ENCODE assay signal across 8 cellular contexts in the genomic region with DNA sequence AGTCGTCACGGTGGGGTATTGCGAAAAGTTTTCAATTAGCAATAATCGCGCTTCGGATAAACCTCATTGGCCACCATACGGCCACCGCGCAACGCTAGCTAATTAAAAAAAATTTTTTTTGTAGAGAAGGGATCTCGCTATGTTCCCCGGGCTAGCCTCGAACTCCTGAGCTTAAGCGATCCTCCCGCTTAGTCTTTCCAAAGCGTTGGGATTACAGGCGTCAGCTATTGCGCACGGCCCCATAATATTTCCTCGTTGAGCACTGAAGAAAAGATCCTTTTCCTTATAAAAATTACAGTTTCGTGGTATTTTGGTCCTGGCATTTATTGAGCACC. TPM values are rescaled to one million over a fixed set of nuclear protein-coding genes. Genes with fewer than 3 reads are reported as not detected.
DNase-seq lines count a peak whose midpoint lies in the region; ATAC-seq and TF ChIP-seq lines count a peak whose summit lies in the region.

No MANE protein-coding gene starts in this region.

- in situ Hi-C loops in brain microvascular endothelial cell (cut with HindIII; ENCODE audit: low pct_ligation_motif_present, low sequenced_read_pairs): no loop called here
- in situ Hi-C loops in KBM-7 (cut with MboI; ENCODE audit: low pct_unique_long_range_greater_than_20kb, low sequenced_read_pairs): no loop called here

- no peaks in the 10 kb centered on the region for H3K9me3 ChIP-seq in Loucy (ENCODE audit: insufficient read depth, low read depth, low read length)
- no peaks in the 10 kb centered on the region for H3K9me3 ChIP-seq in mononuclear cell (ENCODE audit: low read depth, low read length)

- peak overlapping the region; percentile 94 for H2AFZ ChIP-seq in Loucy (ENCODE audit: low read length)

- no peaks in the 10 kb centered on the region for H3F3A ChIP-seq in Loucy (ENCODE audit: low read depth)

- peak overlapping the region; percentile 75 for H3K9ac ChIP-seq in Loucy (ENCODE audit: low read depth, low read length, poor library complexity, severe bottlenecking)

- peak overlapping the region; percentile 71 for H3K4me2 ChIP-seq in Loucy (ENCODE audit: low read depth, low read length, poor library complexity, severe bottlenecking)

- peaks cover 18% of the 10 kb centered on the region for H4K20me1 ChIP-seq in Loucy (ENCODE audit: insufficient read depth, low read length, poor library complexity, severe bottlenecking)

- peaks cover 45% of the 10 kb centered on the region for H3K79me2 ChIP-seq in Loucy (ENCODE audit: insufficient read depth, low read length)

- TF ChIP-seq CTCF in Loucy (conservative IDR thresholded peaks at IDR 0.05; ENCODE audit: low read length) (0 out of 2 replicates have a peak, but pooled peaks have one; percentile 5), brain microvascular endothelial cell (IDR thresholded peaks at IDR 0.05; ENCODE audit: low read depth, low read length, missing control alignments) (no peak)

- H3K4me1 ChIP-seq in Loucy (ENCODE audit: insufficient read depth, low read length, poor library complexity, severe bottlenecking): peaks cover 31% of the 10 kb centered on the region
- peaks cover 34% of the 10 kb centered on the region for H3K4me1 ChIP-seq in mononuclear cell (ENCODE audit: insufficient read depth, low read length)

- peak overlapping the region; percentile 90 for H3K27ac ChIP-seq in brain microvascular endothelial cell

- H3K27me3 ChIP-seq in Loucy (ENCODE audit: insufficient read depth, low read length, poor library complexity, severe bottlenecking): no peaks in the 10 kb centered on the region
- H3K27me3 ChIP-seq in brain microvascular endothelial cell (replicated peaks): no peaks in the 10 kb centered on the region
- H3K27me3 ChIP-seq in mononuclear cell (ENCODE audit: insufficient read depth, low read length): no peaks in the 10 kb centered on the region

- no peak for ATAC-seq in HG03457 (IDR thresholded peaks at IDR 0.05; ENCODE audit: unreplicated experiment)

- H3K9me2 ChIP-seq in Loucy (replicated peaks; ENCODE audit: low read depth, low read length): no peaks in the 10 kb centered on the region

- DNase-seq in DMS53 (lab: John Stamatoyannopoulos, UW): peak; percentile 90
- no peak for DNase-seq in brain microvascular endothelial cell
- DNase-seq in KBM-7: no peak
- no peak for DNase-seq in SIG-M5 (lab: John Stamatoyannopoulos, UW)
- DNase-seq in NCI-H1048 (lab: John Stamatoyannopoulos, UW): no peak

- H3K4me3 ChIP-seq in Loucy (ENCODE audit: low read length, poor library complexity, severe bottlenecking) (peak overlapping the region; percentile 82), brain microvascular endothelial cell (ENCODE audit: low read depth, low read length) (peak overlapping the region; percentile 78), mononuclear cell (ENCODE audit: low read length) (peak overlapping the region; percentile 76)

- no peaks in the 10 kb centered on the region for H3K36me3 ChIP-seq in Loucy (ENCODE audit: insufficient read depth, low read length)
- H3K36me3 ChIP-seq in brain microvascular endothelial cell (replicated peaks): no peaks in the 10 kb centered on the region

RNA-seq across cellular contexts. Expression of gene ACTR1B, which starts 0.8 kb away (rescaled TPM):
- 53.7 TPM for total RNA-seq in mononuclear cell

RNA-seq across cellular contexts. Expression of gene C2orf92, which starts 4.9 kb away (rescaled TPM):
- total RNA-seq in mononuclear cell: 4.5 TPM

RNA-seq across cellular contexts. Expression of gene COX5B, which starts 18.7 kb away (rescaled TPM):
- total RNA-seq in mononuclear cell: 131 TPM

RNA-seq across cellular contexts. Expression of gene ZAP70, which starts 48.8 kb away (rescaled TPM):
- total RNA-seq in mononuclear cell: 137 TPM
